24 cellular contexts compared by ENCODE assay signal in genomic region chr12:27576667-27577347, GRCh38. TPM values are rescaled to one million over a fixed set of nuclear protein-coding genes. Genes with fewer than 3 reads are reported as not detected.
DNase-seq lines count a peak whose midpoint lies in the region; ATAC-seq, FAIRE-seq and TF ChIP-seq lines count a peak whose summit lies in the region.
"Had no signal": no experiment of that assay in that cellular context is flagged by ENCODE, and none has a peak within 500 bp of the region (broad histone marks: within the 10 kb centered on the region; RNA-seq: fewer than 3 reads in every experiment).

No MANE protein-coding gene starts in this region.

- ATAC-seq in GM19351 (IDR thresholded peaks at IDR 0.05; ENCODE audit: unreplicated experiment) = peak; percentile 59
- peak; percentile 68 for ATAC-seq in HG03135 (IDR thresholded peaks at IDR 0.05; ENCODE audit: unreplicated experiment)
- ATAC-seq in aorta (ENCODE audit: low FRiP score) = no peak
- ATAC-seq: A549; activated T-helper 17 cell treated with anti-CD3 and anti-CD28 coated beads, Interleukin-2, amount 50 U/mL, for 72 hours; gastroesophageal sphincter; mucosa of descending colon; stimulated activated naive CD8-positive, alpha-beta T cell treated with anti-CD3 and anti-CD28 coated beads, Interleukin-15, amount 100 ng/mL, for 72 hours had no signal

- peak overlapping the region; percentile 52 for H3K4me2 ChIP-seq in endothelial cell of umbilical vein (ENCODE audit: insufficient read depth, low read length)
- H3K4me2 ChIP-seq: A549 had no signal

- in situ Hi-C loops in ACHN (cut with HindIII; ENCODE audit: low pct_ligation_motif_present, low pct_unique_long_range_greater_than_20kb, low sequenced_read_pairs) = no loop called here

- peak; percentile 38 for DNase-seq in ACHN
- no peak for DNase-seq in endothelial cell of umbilical vein (ENCODE audit: low read depth, low spot score)
- DNase-seq in head of caudate nucleus = no peak
- DNase-seq in SJCRH30 = no peak
- no peak for DNase-seq in aorta
- no peak for DNase-seq in GM10248 (ENCODE audit: extremely low spot score)
- DNase-seq: activated CD4-positive, CD25-positive, alpha-beta regulatory T cell treated with anti-CD3 and anti-CD28 coated beads, Interleukin-2, amount 50 U/mL, for 72 hours; activated naive CD8-positive, alpha-beta T cell treated with anti-CD3 and anti-CD28 coated beads, Interleukin-2, amount 10 ng/mL, durations not matched to agents 7 days and 5 days; GF-D8; KBM-7; mucosa of descending colon; NCI-H2081; NCI-H524; nucleus accumbens; stimulated activated naive CD8-positive, alpha-beta T cell treated with anti-CD3 and anti-CD28 coated beads, Interleukin-15, amount 100 ng/mL, for 72 hours; upper lobe of left lung had no signal

- no peak overlapping the region for H3K9ac ChIP-seq in endothelial cell of umbilical vein (replicated peaks; ENCODE audit: extremely low read depth, insufficient read depth, low read length)

- no TSS peak for BruUV-seq in endothelial cell of umbilical vein (replicated peaks; lab: Mats Ljungman, UMichigan)

- POLR2A ChIA-PET in endothelial cell of umbilical vein (lab: Charles Lee) (interaction anchor here (0.6 kb wide), 1 partner anchor 53 kb away, joined by 5 read pairs; the partner anchor contains the start of gene PPFIBP1), GM10248 (lab: Yijun Ruan, JAX) (interaction anchor here (0.6 kb wide), 1 partner anchor 46 kb away, joined by 3 read pairs; no protein-coding TSS in a partner anchor)

- intact Hi-C loops in endothelial cell of umbilical vein (cut with micrococcal nuclease) (no loop called here), head of caudate nucleus (cut with DNase I) (no loop called here), aorta (cut with DNase I) (no loop called here)

- H4K20me1 ChIP-seq in endothelial cell of umbilical vein (replicated peaks; ENCODE audit: control insufficient read depth, extremely low read depth, insufficient read depth, low read length) = no peaks in the 10 kb centered on the region

- no peak for TF ChIP-seq POLR2A in endothelial cell of umbilical vein (IDR thresholded peaks at IDR 0.05; ENCODE audit: low read depth, low read length)

- peaks cover 82% of the 10 kb centered on the region for H3K79me2 ChIP-seq in endothelial cell of umbilical vein (ENCODE audit: control insufficient read depth, insufficient read depth, low read length)

- H3K4me1 ChIP-seq in endothelial cell of umbilical vein (ENCODE audit: control insufficient read depth, extremely low read depth, insufficient read depth, low read length) (peaks cover 69% of the 10 kb centered on the region), SJCRH30 (peaks cover 31% of the 10 kb centered on the region), aorta (ENCODE audit: control insufficient read depth in 1 of 2, insufficient read depth in 2 of 2, low read length in 2 of 2) (peaks cover 1 to 15% of the 10 kb centered on the region in 2 donors)

- no peak overlapping the region for H2AFZ ChIP-seq in endothelial cell of umbilical vein (ENCODE audit: low read depth, low read length)

- H3K4me3 ChIP-seq in endothelial cell of umbilical vein (replicated peaks in 1 of 3; ENCODE audit: insufficient read depth in 1 of 3, low read depth in 1 of 3, low read length in 3 of 3) (no peak overlapping the region), SJCRH30 (no peak overlapping the region), aorta (ENCODE audit: low read length in 2 of 2) (no peak overlapping the region)
- H3K4me3 ChIP-seq: A549, gastroesophageal sphincter, mucosa of descending colon, right atrium auricular region, SJSA1, upper lobe of left lung had no signal

- H3K27ac ChIP-seq in endothelial cell of umbilical vein (ENCODE audit: insufficient read depth, low read depth, low read length) = no peak overlapping the region
- no peak overlapping the region for H3K27ac ChIP-seq in SJCRH30
- H3K27ac ChIP-seq in aorta (ENCODE audit: low read depth in 1 of 2, low read length in 2 of 2) = no peak overlapping the region
- H3K27ac ChIP-seq: A549, gastroesophageal sphincter, right atrium auricular region, SJSA1 had no signal

- dilution Hi-C loops in endothelial cell of umbilical vein (cut with MboI; ENCODE audit: extremely low pct_ligation_motif_present, low sequenced_read_pairs) = no loop called here

- no peaks in the 10 kb centered on the region for H3K9me3 ChIP-seq in endothelial cell of umbilical vein (replicated peaks; ENCODE audit: control insufficient read depth, insufficient read depth, low read length)
- H3K9me3 ChIP-seq in SJCRH30 (replicated peaks) = no peaks in the 10 kb centered on the region
- no peaks in the 10 kb centered on the region for H3K9me3 ChIP-seq in aorta (ENCODE audit: control insufficient read depth, low read length)
- H3K9me3 ChIP-seq: A549, gastroesophageal sphincter, mucosa of descending colon, right atrium auricular region, SJSA1, upper lobe of left lung had no signal

- FAIRE-seq in endothelial cell of umbilical vein (lab: Jason Lieb, UNC) = no peak
- FAIRE-seq: bronchial epithelial cell had no signal

- CTCF ChIA-PET in endothelial cell of umbilical vein (lab: Charles Lee) (interaction anchor here (0.6 to 1.5 kb wide), 2 partner anchors 50 to 98 kb away, joined by 3 read pairs; no protein-coding TSS in a partner anchor), GM10248 (lab: Yijun Ruan, JAX) (interaction anchor here (1.0 to 1.9 kb wide), 3 partner anchors 9 to 24 kb away, joined by 3 to 5 read pairs (median 3); no protein-coding TSS in a partner anchor)

- H3K27me3 ChIP-seq in endothelial cell of umbilical vein (ENCODE audit: control insufficient read depth in 2 of 2, insufficient read depth in 2 of 2, low read length in 2 of 2) = no peaks in the 10 kb centered on the region
- H3K27me3 ChIP-seq in SJCRH30 = no peaks in the 10 kb centered on the region
- no peaks in the 10 kb centered on the region for H3K27me3 ChIP-seq in aorta (ENCODE audit: control insufficient read depth in 1 of 2, insufficient read depth in 2 of 2, low read length in 1 of 2)
- H3K27me3 ChIP-seq: gastroesophageal sphincter, right atrium auricular region, SJSA1, upper lobe of left lung had no signal

- H3K36me3 ChIP-seq in endothelial cell of umbilical vein (ENCODE audit: control insufficient read depth in 2 of 2, extremely low read depth in 1 of 2, insufficient read depth in 2 of 2, low read length in 2 of 2) = peaks cover 2 to 3% of the 10 kb centered on the region in 2 experiments
- peaks cover 2% of the 10 kb centered on the region; the same call in 1 of the 2 replicates for H3K36me3 ChIP-seq in SJCRH30
- H3K36me3 ChIP-seq in aorta (ENCODE audit: control insufficient read depth in 1 of 2, insufficient read depth in 2 of 2, low read length in 1 of 2) = peaks cover 2 to 6% of the 10 kb centered on the region in 2 donors

- 71 to 74% methylated on average over 3 of the region's 3 CpGs for WGBS in aorta, 2 donors

- no peak for TF ChIP-seq CTCF in endothelial cell of umbilical vein (IDR thresholded peaks at IDR 0.05; ENCODE audit: extremely low read depth in 1 of 2, insufficient read depth in 1 of 2, low read depth in 1 of 2, low read length in 2 of 2)
- TF ChIP-seq CTCF in GM10248 (IDR thresholded peaks at IDR 0.05; ENCODE audit: control extremely low read depth, extremely low read depth, low read depth, missing control alignments) = no peak

- no peaks in the 10 kb centered on the region for H3K9me1 ChIP-seq in endothelial cell of umbilical vein (replicated peaks; ENCODE audit: control insufficient read depth, extremely low read depth, insufficient read depth, low read length)

TF ChIP-seq in endothelial cell of umbilical vein, 7 proteins besides CTCF, POLR2A, EP300 and RAD21:
- no peak for TF ChIP-seq FOS (IDR thresholded peaks at IDR 0.05; ENCODE audit: borderline replicate concordance, insufficient read depth, low read length)
- TF ChIP-seq GATA2 (IDR thresholded peaks at IDR 0.05; ENCODE audit: insufficient read depth, insufficient read length, low read depth, low read length) = no peak
- TF ChIP-seq MYC (IDR thresholded peaks at IDR 0.05; ENCODE audit: low read depth, low read length) = no peak
- no peak for TF ChIP-seq POLR2AphosphoS5 (IDR thresholded peaks at IDR 0.05; ENCODE audit: insufficient read depth, low read depth, low read length)
- TF ChIP-seq EZH2 (IDR thresholded peaks at IDR 0.05; ENCODE audit: borderline replicate concordance, low read depth, low read length, severe bottlenecking) = no peak
- TF ChIP-seq JUN (IDR thresholded peaks at IDR 0.05; ENCODE audit: borderline replicate concordance, insufficient read depth, insufficient read length, low read depth) = no peak
- no peak for TF ChIP-seq MAX (IDR thresholded peaks at IDR 0.05; ENCODE audit: insufficient read depth, insufficient read length)
TF ChIP-seq in endothelial cell of umbilical vein: peak in this region for 0.

RNA-seq across cellular contexts. Expression of gene PPFIBP1, which starts 52.8 kb away (rescaled TPM):
- total RNA-seq in endothelial cell of umbilical vein (154 TPM in 2 replicates), aorta (100 to 1,000 TPM; 175 to 247 TPM)
- polyA plus RNA-seq in endothelial cell of umbilical vein (37.2 and 45.5 TPM in 2 replicates), aorta (10 to 100 TPM; 29.7 to 41.8 TPM)
- polyA plus RNA-seq in endothelial cell of umbilical vein (2011; cell fraction: cytosol; rRNA removed) = 41.7 and 42.3 TPM in 2 replicates
- 179 and 233 TPM in 2 replicates for polyA plus RNA-seq in endothelial cell of umbilical vein (2011; cell fraction: nucleus; rRNA removed)
- polyA plus RNA-seq in endothelial cell of umbilical vein (2012) = 84.8 and 122 TPM in 2 replicates
- polyA minus RNA-seq in endothelial cell of umbilical vein = 182 and 216 TPM in 2 replicates
- 8.4 TPM for polyA minus RNA-seq in endothelial cell of umbilical vein (2011; cell fraction: cytosol; rRNA and poly(A)+ RNA removed)
- 280 and 362 TPM in 2 replicates for polyA minus RNA-seq in endothelial cell of umbilical vein (2011; cell fraction: nucleus; rRNA and poly(A)+ RNA removed)
- total RNA-seq in SJCRH30 (2014; rRNA removed; shearing (Covaris generic)) = 51.9 and 53.5 TPM in 2 replicates
